Comparison of ENCODE assay signal across 8 cellular contexts in genomic region chr7:111735661-111736323, GRCh38.
A peak's percentile ranks its signal among the peaks of the same experiment; 100 is the strongest.
DNase-seq lines count a peak whose midpoint lies in the region; ATAC-seq and TF ChIP-seq lines count a peak whose summit lies in the region.

No MANE protein-coding gene starts in this region.

- peaks cover 5% of the 10 kb centered on the region; the same call in 1 of the 3 replicates for H3K4me1 Mint-ChIP-seq in GM23338

- TF ChIP-seq POLR2A in adrenal gland (IDR thresholded peaks at IDR 0.05) = no peak
- no peak for TF ChIP-seq POLR2A in gastrocnemius medialis (IDR thresholded peaks at IDR 0.05)

- peak; percentile 47 for DNase-seq in GM04504 (ENCODE audit: low read depth)
- DNase-seq in GM23338 (ENCODE audit: low spot score) = peak; percentile 87
- peak; percentile 6 for DNase-seq in MG63
- DNase-seq in SHP77 treated with DMSO at 0.1 percent for 48 hours (lab: John Stamatoyannopoulos, UW) = peak; percentile 15
- DNase-seq in adrenal gland = peak; percentile 38 to 79 (median 68)
- DNase-seq in left cardiac atrium = no peak
- peak; percentile 49 to 50 for DNase-seq in gastrocnemius medialis

- H3K9me3 Mint-ChIP-seq in GM23338 = no peaks in the 10 kb centered on the region

- H3K4me3 ChIP-seq in GM23338 (no peak overlapping the region), MG63 (no peak overlapping the region), adrenal gland (peak overlapping the region in 1 of 4 donors; percentile 20), gastrocnemius medialis (no peak overlapping the region)

- H3K36me3 ChIP-seq in GM23338 (ENCODE audit: insufficient read depth) (no peaks in the 10 kb centered on the region), MG63 (no peaks in the 10 kb centered on the region), adrenal gland (replicated peaks in 1 of 2) (peaks cover 0 to 11% of the 10 kb centered on the region in 2 donors), gastrocnemius medialis (peaks cover 0 to 8% of the 10 kb centered on the region in 2 donors)

- intact Hi-C loops in adrenal gland (cut with DNase I) = loop anchor here in 1 of 2 donors (10.0 kb wide), 1 partner anchor 1891 kb away; no protein-coding TSS in a partner anchor
- intact Hi-C loops in left cardiac atrium (cut with DNase I) = loop anchor here in 1 of 2 donors (10.0 kb wide), 1 partner anchor 641 kb away; the partner anchor contains the start of gene LRRN3
- intact Hi-C loops in gastrocnemius medialis (cut with DNase I; ENCODE audit: low total_unique reads) = loop anchor here (1.0 to 10.0 kb wide), 3 partner anchors 173 to 1891 kb away; partner anchors contain the start of gene IMMP2L

- no peak overlapping the region for H3K27ac Mint-ChIP-seq in GM23338

- TF ChIP-seq CTCF in GM23338 (conservative IDR thresholded peaks at IDR 0.05; ENCODE audit: low read depth in 2 of 2) (peak; percentile 90 to 97), adrenal gland (IDR thresholded peaks at IDR 0.05) (peak; percentile 72 to 93 (median 88)), gastrocnemius medialis (IDR thresholded peaks at IDR 0.05 in 4 of 5, conservative IDR thresholded peaks at IDR 0.05 in 1 of 5) (peak; percentile 57 to 91 (median 79))

- no peaks in the 10 kb centered on the region for H4K20me1 ChIP-seq in GM23338 (replicated peaks; ENCODE audit: insufficient read depth)

- H3K27ac ChIP-seq in GM23338 (ENCODE audit: low read depth) (no peak overlapping the region), adrenal gland (no peak overlapping the region), gastrocnemius medialis (peak overlapping the region; percentile 30 to 38 (median 35))

- no peaks in the 10 kb centered on the region for H3K9me3 ChIP-seq in MG63
- H3K9me3 ChIP-seq in adrenal gland (replicated peaks in 1 of 3) = no peaks in the 10 kb centered on the region
- H3K9me3 ChIP-seq in gastrocnemius medialis = no peaks in the 10 kb centered on the region

- H3F3A ChIP-seq in GM23338 (replicated peaks; ENCODE audit: low read depth) = no peaks in the 10 kb centered on the region

- no peaks in the 10 kb centered on the region for H3K79me2 ChIP-seq in GM23338 (replicated peaks; ENCODE audit: insufficient read depth)

- WGBS in adrenal gland, 4 donors = 18 to 22% (median 19%) methylated on average over 7 of the region's 7 CpGs

- no peaks in the 10 kb centered on the region for H3K27me3 ChIP-seq in GM23338 (ENCODE audit: insufficient read depth)
- no peaks in the 10 kb centered on the region for H3K27me3 ChIP-seq in MG63
- no peaks in the 10 kb centered on the region for H3K27me3 ChIP-seq in adrenal gland
- H3K27me3 ChIP-seq in gastrocnemius medialis = no peaks in the 10 kb centered on the region

- H3K4me3 Mint-ChIP-seq in GM23338 = no peak overlapping the region

- H2AFZ ChIP-seq in GM23338 = no peak overlapping the region

- no peaks in the 10 kb centered on the region for H3K4me1 ChIP-seq in GM23338 (ENCODE audit: insufficient read depth)
- peaks cover 7 to 14% of the 10 kb centered on the region in 2 donors for H3K4me1 ChIP-seq in adrenal gland (replicated peaks in 1 of 2)
- H3K4me1 ChIP-seq in gastrocnemius medialis = peaks cover 6 to 14% of the 10 kb centered on the region in 2 donors

- in situ Hi-C loops in gastrocnemius medialis (cut with MboI; ENCODE audit: low sequenced_read_pairs in 4 of 4) = loop anchor here in 2 of 4 donors (10.0 to 25.0 kb wide), 2 partner anchors 648 to 651 kb away; partner anchors contain the start of gene LRRN3 (in 1 of the 2)

- no peak overlapping the region for H3K4me2 ChIP-seq in GM23338

- peaks cover 3% of the 10 kb centered on the region for H3K27me3 Mint-ChIP-seq in GM23338 (ENCODE audit: insufficient read depth, low read depth, poor library complexity)

- H3K36me3 Mint-ChIP-seq in GM23338 (ENCODE audit: low read depth) = peaks cover 29% of the 10 kb centered on the region

- no peaks in the 10 kb centered on the region for H3K9me2 ChIP-seq in GM23338 (ENCODE audit: insufficient read depth)

- peak; percentile 66 for ATAC-seq in GM23338
- ATAC-seq in left cardiac atrium = peak; percentile 74 to 76
- peak; percentile 92 for ATAC-seq in gastrocnemius medialis
- no peak for ATAC-seq in GM21367 (IDR thresholded peaks at IDR 0.05; ENCODE audit: unreplicated experiment)

TF ChIP-seq in GM23338, 12 proteins besides CTCF, POLR2A, EP300 and RAD21 (continues in another document):
- TF ChIP-seq ETS1 (IDR thresholded peaks at IDR 0.05) = no peak
- no peak for TF ChIP-seq CREB1 (CRISPR knock-in tag; IDR thresholded peaks at IDR 0.05; ENCODE audit: low read depth)
- TF ChIP-seq ZNF331 (CRISPR knock-in tag; IDR thresholded peaks at IDR 0.05; ENCODE audit: low read depth) = no peak
- TF ChIP-seq REST (IDR thresholded peaks at IDR 0.05; ENCODE audit: unreplicated experiment) = no peak
- TF ChIP-seq EZH2phosphoT487 (IDR thresholded peaks at IDR 0.05; ENCODE audit: unreplicated experiment) = no peak
- no peak for TF ChIP-seq JUNB (IDR thresholded peaks at IDR 0.05; ENCODE audit: unreplicated experiment)
- no peak for TF ChIP-seq STAT1 (IDR thresholded peaks at IDR 0.05; ENCODE audit: unreplicated experiment)
- no peak for TF ChIP-seq NANOG (IDR thresholded peaks at IDR 0.05; ENCODE audit: borderline replicate concordance)

Comparison
In these comparisons a context has a peak if more than half of its experiments do, and no peak if none do; other contexts are left out.
1. H3K27ac ChIP-seq: peak in gastrocnemius medialis (4 of 4); none in GM23338 (single experiment) and adrenal gland (0 of 5).
2. Peak in every context shown above with its lines, with median percentiles within 50 percentile points of each other: CTCF ChIP-seq.